ENCODE assay signal across 8 cellular contexts in genomic region chr9:127503947-127504886, GRCh38. TPM values are rescaled to one million over a fixed set of nuclear protein-coding genes. Genes with fewer than 3 reads are reported as not detected.
DNase-seq lines count a peak whose midpoint lies in the region; ATAC-seq and TF ChIP-seq lines count a peak whose summit lies in the region.

No MANE protein-coding gene starts in this region.

- no peaks in the 10 kb centered on the region for H3K9me3 ChIP-seq in SU-DHL-6 (ENCODE audit: insufficient read depth, low read length)
- H3K9me3 ChIP-seq in cardiac muscle cell (ENCODE audit: low read depth): no peaks in the 10 kb centered on the region
- H3K9me3 ChIP-seq in psoas muscle: no peaks in the 10 kb centered on the region
- H3K9me3 ChIP-seq in upper lobe of right lung: no peaks in the 10 kb centered on the region

- peak; percentile 82 to 87 for ATAC-seq in activated naive CD4-positive, alpha-beta T cell treated with anti-CD3 and anti-CD28 coated beads, Interleukin-2, amount 50 U/mL, for 72 hours
- ATAC-seq in psoas muscle (peak; percentile 81 to 90 (median 85)), upper lobe of right lung (peak; percentile 82)

- intact Hi-C loops in psoas muscle (cut with DNase I): loop anchor here (1.0 to 5.0 kb wide), 5 partner anchors 79 to 418 kb away; partner anchors contain the start of gene ST6GALNAC4 (in 1 of the 2)
- intact Hi-C loops in upper lobe of right lung (cut with DNase I): loop anchor here (5.0 kb wide), 1 partner anchor 83 kb away; no protein-coding TSS in a partner anchor

- no peaks in the 10 kb centered on the region for H3K36me3 Mint-ChIP-seq in activated naive CD4-positive, alpha-beta T cell treated with anti-CD3 and anti-CD28 coated beads, Interleukin-2, amount 50 U/mL, for 72 hours

- TF ChIP-seq CTCF in SU-DHL-6 (IDR thresholded peaks at IDR 0.05; ENCODE audit: insufficient read depth, low read length, poor library complexity, severe bottlenecking) (peak; percentile 84), cardiac muscle cell (IDR thresholded peaks at IDR 0.05; ENCODE audit: low read depth, low read length) (peak; percentile 86), psoas muscle (IDR thresholded peaks at IDR 0.05) (peak; percentile 82), upper lobe of right lung (IDR thresholded peaks at IDR 0.05) (peak; percentile 84)

- H3K27me3 ChIP-seq in SU-DHL-6 (ENCODE audit: low read length) (no peaks in the 10 kb centered on the region), cardiac muscle cell (no peaks in the 10 kb centered on the region), psoas muscle (ENCODE audit: insufficient read depth in 3 of 3, low read length in 2 of 3) (no peaks in the 10 kb centered on the region), upper lobe of right lung (no peaks in the 10 kb centered on the region)

- H3K27ac Mint-ChIP-seq in activated naive CD4-positive, alpha-beta T cell treated with anti-CD3 and anti-CD28 coated beads, Interleukin-2, amount 50 U/mL, for 72 hours: no peak overlapping the region

- peak; percentile 74 for DNase-seq in GDM1 (lab: John Stamatoyannopoulos, UW)
- peak; percentile 31 for DNase-seq in NCI-H1048 (lab: John Stamatoyannopoulos, UW)
- DNase-seq in activated naive CD4-positive, alpha-beta T cell treated with anti-CD3 and anti-CD28 coated beads, Interleukin-2, amount 50 U/mL, for 72 hours (ENCODE audit: low spot score in 2 of 2): peak in 1 of 2 donors; percentile 85
- peak; percentile 90 to 92 for DNase-seq in cardiac muscle cell (ENCODE audit: low read depth in 1 of 2, low spot score in 1 of 2)
- peak; percentile 85 to 92 for DNase-seq in psoas muscle
- peak; percentile 89 for DNase-seq in upper lobe of right lung
- no peak for DNase-seq in epidermal melanocyte (ENCODE audit: insufficient read length, low spot score)

- H3K36me3 ChIP-seq in SU-DHL-6 (ENCODE audit: low read length) (no peaks in the 10 kb centered on the region), cardiac muscle cell (peaks cover 6% of the 10 kb centered on the region), psoas muscle (ENCODE audit: insufficient read depth in 1 of 2, low read depth in 1 of 2) (peaks cover 2 to 47% of the 10 kb centered on the region in 2 donors), upper lobe of right lung (peaks cover 84% of the 10 kb centered on the region)

- H2AFZ ChIP-seq in SU-DHL-6 (ENCODE audit: low read depth, low read length, severe bottlenecking): no peak overlapping the region

- no peaks in the 10 kb centered on the region for H3K9me2 ChIP-seq in SU-DHL-6 (replicated peaks; ENCODE audit: insufficient read depth, low read length)

- no peak overlapping the region for H3K4me2 ChIP-seq in SU-DHL-6 (ENCODE audit: low read depth, low read length, poor library complexity, severe bottlenecking)

- no peaks in the 10 kb centered on the region for H4K20me1 ChIP-seq in SU-DHL-6 (ENCODE audit: low read depth, low read length)

- WGBS in psoas muscle, 3 donors: 45 to 56% (median 49%) methylated on average over 25 of the region's 25 CpGs

- no peaks in the 10 kb centered on the region for H3K9me3 Mint-ChIP-seq in activated naive CD4-positive, alpha-beta T cell treated with anti-CD3 and anti-CD28 coated beads, Interleukin-2, amount 50 U/mL, for 72 hours

- no peaks in the 10 kb centered on the region for H3K79me2 ChIP-seq in SU-DHL-6 (ENCODE audit: insufficient read depth, low read length)

- H3K4me1 ChIP-seq in cardiac muscle cell (ENCODE audit: low read depth): peaks cover 1% of the 10 kb centered on the region
- H3K4me1 ChIP-seq in psoas muscle: no peaks in the 10 kb centered on the region
- H3K4me1 ChIP-seq in upper lobe of right lung: no peaks in the 10 kb centered on the region

- H3K27ac ChIP-seq in SU-DHL-6 (ENCODE audit: low read depth, low read length) (no peak overlapping the region), cardiac muscle cell (peak overlapping the region; percentile 3), psoas muscle (no peak overlapping the region), upper lobe of right lung (no peak overlapping the region)

- H3K9ac ChIP-seq in SU-DHL-6 (ENCODE audit: low read length): no peak overlapping the region

- H3K4me3 ChIP-seq in SU-DHL-6 (ENCODE audit: insufficient read depth, low read length, poor library complexity, severe bottlenecking) (no peak overlapping the region), cardiac muscle cell (no peak overlapping the region), psoas muscle (no peak overlapping the region), upper lobe of right lung (no peak overlapping the region)

- H3F3A ChIP-seq in SU-DHL-6 (ENCODE audit: insufficient read depth): no peaks in the 10 kb centered on the region

RNA-seq across cellular contexts. Expression of gene LRSAM1, which starts 52.9 kb away (rescaled TPM):
- 10 to 100 TPM; 20.1 to 24.4 TPM for total RNA-seq in activated naive CD4-positive, alpha-beta T cell treated with anti-CD3 and anti-CD28 coated beads, Interleukin-2, amount 50 U/mL, for 72 hours
- total RNA-seq in cardiac muscle cell (32.6 and 39.4 TPM in 2 replicates), psoas muscle (10 to 100 TPM in 3 of 4 donors, 1 to 10 TPM in 1; 8.3 to 17.7 (median 13.8) TPM), upper lobe of right lung (18.8 TPM)
- polyA plus RNA-seq in cardiac muscle cell (37.1 and 39.7 TPM in 2 replicates), psoas muscle (10 to 100 TPM; 11.1 to 17.1 (median 11.6) TPM)

RNA-seq across cellular contexts. Expression of gene RPL12, which starts 53.0 kb away (rescaled TPM):
- total RNA-seq in activated naive CD4-positive, alpha-beta T cell treated with anti-CD3 and anti-CD28 coated beads, Interleukin-2, amount 50 U/mL, for 72 hours: 1,000 to 10,000 TPM; 1,789 to 1,979 TPM
- total RNA-seq in cardiac muscle cell (1,318 and 1,367 TPM in 2 replicates), psoas muscle (1,000 to 10,000 TPM in 1 of 4 donors, 100 to 1,000 TPM in 3; 748 to 1,111 (median 831) TPM), upper lobe of right lung (1,020 TPM)
- polyA plus RNA-seq in cardiac muscle cell (335 and 434 TPM in 2 replicates), psoas muscle (1,000 to 10,000 TPM; 1,171 to 2,317 (median 1,895) TPM)
